17 cellular contexts compared by ENCODE assay signal in the genomic region with DNA sequence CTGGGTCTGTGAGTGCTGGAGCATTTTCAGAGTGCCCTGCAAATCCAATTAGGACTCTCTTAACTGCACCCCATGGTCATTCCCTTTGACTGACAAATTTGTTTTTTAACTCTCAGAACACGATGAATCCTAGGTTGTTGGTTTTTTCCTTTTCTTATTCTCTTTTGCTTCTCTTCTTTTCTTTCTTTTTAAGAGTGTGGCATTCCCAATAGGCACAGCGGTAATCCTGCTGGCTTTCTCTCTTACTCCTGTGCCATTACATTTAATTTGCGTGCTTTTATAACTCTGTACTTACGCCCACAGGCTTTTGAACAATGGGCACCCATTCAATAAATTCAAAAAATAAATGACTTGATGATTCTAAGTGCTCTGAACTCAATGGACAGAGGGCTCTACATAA.
DNase-seq lines count a peak whose midpoint lies in the region; ATAC-seq and TF ChIP-seq lines count a peak whose summit lies in the region.
"Had no signal": no experiment of that assay in that cellular context is flagged by ENCODE, and none has a peak within 500 bp of the region (broad histone marks: within the 10 kb centered on the region; RNA-seq: fewer than 3 reads in every experiment).

No MANE protein-coding gene starts in this region.

- CTCF ChIA-PET in SK-N-SH (lab: Yijun Ruan, JAX), result interaction anchor here (0.9 kb wide), 2 partner anchors 69 to 363 kb away, joined by 3 read pairs; no protein-coding TSS in a partner anchor

- WGBS in SK-N-SH (ENCODE audit: low lambda C conversion rate), result 77% methylated on average over 4 of the region's 4 CpGs
- no CpG with 5 or more reads among the region's 4 CpGs for WGBS in neuronal stem cell (ENCODE audit: extremely low coverage in 2 of 2, insufficient read length in 2 of 2, insufficient replicate concordance in 1 of 2), 2 donors

- H3K18ac ChIP-seq in neuronal stem cell (ENCODE audit: low read length), result no peak overlapping the region

- no peak overlapping the region for H3K4ac ChIP-seq in neuronal stem cell (ENCODE audit: low read length)

- no peaks in the 10 kb centered on the region for H3K9me2 ChIP-seq in SK-N-SH

- H3K4me3 ChIP-seq in SK-N-SH (ENCODE audit: low read depth in 2 of 2, low read length in 1 of 2), result no peak overlapping the region
- H3K4me3 ChIP-seq in neuronal stem cell (ENCODE audit: low read length in 2 of 2), result no peak overlapping the region
- H3K4me3 ChIP-seq: A549, GM12878, SJCRH30 had no signal

- no peak for TF ChIP-seq CTCF in SK-N-SH (IDR thresholded peaks at IDR 0.05)

- in situ Hi-C loops in SK-MEL-5 (cut with HindIII; ENCODE audit: low pct_unique_long_range_greater_than_20kb, low sequenced_read_pairs), result no loop called here

- no peak for TF ChIP-seq RAD21 in SK-N-SH (IDR thresholded peaks at IDR 0.05; ENCODE audit: low read length)

- no peak overlapping the region for H2BK15ac ChIP-seq in neuronal stem cell (ENCODE audit: low read length)

- H3K9me3 Mint-ChIP-seq in stimulated activated memory B cell treated with anti-CD40 and anti-IgM and Interleukin-4, amounts not matched to agents 10 μg/mL and 1 μg/mL and 100 μg/mL, for 72 hours, result no peaks in the 10 kb centered on the region
- H3K9me3 Mint-ChIP-seq: T-helper 2 cell treated with Interferon-gamma antibody and Interleukin-4, amounts not matched to agents 5 μg/mL and 100 μg/mL, for 36 hours had no signal

- peaks cover 11% of the 10 kb centered on the region for H3K36me3 Mint-ChIP-seq in stimulated activated memory B cell treated with anti-CD40 and anti-IgM and Interleukin-4, amounts not matched to agents 10 μg/mL and 1 μg/mL and 100 μg/mL, for 72 hours

- H3K27ac Mint-ChIP-seq in stimulated activated memory B cell treated with anti-CD40 and anti-IgM and Interleukin-4, amounts not matched to agents 10 μg/mL and 1 μg/mL and 100 μg/mL, for 72 hours, result no peak overlapping the region
- H3K27ac Mint-ChIP-seq: T-helper 2 cell treated with Interferon-gamma antibody and Interleukin-4, amounts not matched to agents 5 μg/mL and 100 μg/mL, for 36 hours had no signal

- H3K9me3 ChIP-seq in SK-N-SH, result no peaks in the 10 kb centered on the region
- H3K9me3 ChIP-seq in neuronal stem cell (replicated peaks in 1 of 2; ENCODE audit: control insufficient read depth in 2 of 2, insufficient read depth in 1 of 2, low read depth in 1 of 2, low read length in 2 of 2), result no peaks in the 10 kb centered on the region
- H3K9me3 ChIP-seq: A549, SJCRH30 had no signal

- TF ChIP-seq EP300 in SK-N-SH (IDR thresholded peaks at IDR 0.05; ENCODE audit: borderline replicate concordance in 1 of 2, low read depth in 1 of 2, low read length in 1 of 2), result no peak

- peaks cover 0 to 6% of the 10 kb centered on the region in 2 experiments; a peak in 2 of 4 replicates for H3K4me1 ChIP-seq in SK-N-SH (ENCODE audit: control insufficient read depth in 1 of 2, insufficient read depth in 2 of 2, low read depth in 1 of 2, low read length in 1 of 2)
- peaks cover 6 to 25% of the 10 kb centered on the region in 2 donors for H3K4me1 ChIP-seq in neuronal stem cell (ENCODE audit: control insufficient read depth in 2 of 2, insufficient read depth in 1 of 2, low read depth in 1 of 2, low read length in 2 of 2)
- H3K4me1 ChIP-seq: SJCRH30 had no signal

- H3K9ac ChIP-seq in SK-N-SH (no peak overlapping the region), neuronal stem cell (ENCODE audit: low read depth, low read length, poor library complexity) (no peak overlapping the region)

- no peaks in the 10 kb centered on the region for H3K27me3 Mint-ChIP-seq in stimulated activated memory B cell treated with anti-CD40 and anti-IgM and Interleukin-4, amounts not matched to agents 10 μg/mL and 1 μg/mL and 100 μg/mL, for 72 hours

- H3K4me2 ChIP-seq in SK-N-SH (no peak overlapping the region), neuronal stem cell (ENCODE audit: insufficient read depth, low read length, poor library complexity, severe bottlenecking) (no peak overlapping the region)
- H3K4me2 ChIP-seq: A549 had no signal

- H2AFZ ChIP-seq in SK-N-SH (ENCODE audit: low read depth) (no peak overlapping the region), neuronal stem cell (ENCODE audit: low read length) (no peak overlapping the region)

- DNase-seq in SK-N-SH (peak; percentile 31), NCI-H2081 treated with DMSO at 0.1 percent for 48 hours (lab: John Stamatoyannopoulos, UW) (peak; percentile 18), SK-MEL-5 (ENCODE audit: low read depth, low spot score) (peak; percentile 14), neuronal stem cell (ENCODE audit: low spot score) (no peak), occipital lobe (lab: John Stamatoyannopoulos, UW) (no peak)
- DNase-seq: C1 segment of cervical spinal cord, DND-41, NCI-H1436 treated with DMSO at 0.1 percent for 48 hours, NCI-H524, RPMI8226, SJCRH30 had no signal

- H4K20me1 ChIP-seq in SK-N-SH (ENCODE audit: insufficient read depth), result no peaks in the 10 kb centered on the region

- H3K79me2 ChIP-seq in SK-N-SH (ENCODE audit: insufficient read depth), result no peaks in the 10 kb centered on the region

- no peak overlapping the region for H2BK120ac ChIP-seq in neuronal stem cell (ENCODE audit: low read depth, low read length)

- H3K36me3 ChIP-seq in SK-N-SH (replicated peaks in 1 of 2; ENCODE audit: control insufficient read depth in 1 of 2, insufficient read depth in 2 of 2, low read length in 1 of 2) (no peaks in the 10 kb centered on the region), neuronal stem cell (replicated peaks in 1 of 2; ENCODE audit: control insufficient read depth in 2 of 2, insufficient read depth in 2 of 2, low read length in 2 of 2) (no peaks in the 10 kb centered on the region)
- H3K36me3 ChIP-seq: SJCRH30 had no signal

- no peak overlapping the region for H2AK5ac ChIP-seq in neuronal stem cell (ENCODE audit: low read depth, low read length)

- no peaks in the 10 kb centered on the region for H3K79me1 ChIP-seq in neuronal stem cell (ENCODE audit: low read depth, low read length)

- H4K91ac ChIP-seq in neuronal stem cell (ENCODE audit: low read depth, low read length, poor library complexity), result no peak overlapping the region

- no peak overlapping the region for H4K8ac ChIP-seq in neuronal stem cell (ENCODE audit: low read depth, low read length)

- H3K4me1 Mint-ChIP-seq in stimulated activated memory B cell treated with anti-CD40 and anti-IgM and Interleukin-4, amounts not matched to agents 10 μg/mL and 1 μg/mL and 100 μg/mL, for 72 hours, result no peaks in the 10 kb centered on the region

- H3K4me3 Mint-ChIP-seq in stimulated activated memory B cell treated with anti-CD40 and anti-IgM and Interleukin-4, amounts not matched to agents 10 μg/mL and 1 μg/mL and 100 μg/mL, for 72 hours, result no peak overlapping the region
- H3K4me3 Mint-ChIP-seq: T-helper 2 cell treated with Interferon-gamma antibody and Interleukin-4, amounts not matched to agents 5 μg/mL and 100 μg/mL, for 36 hours had no signal

- no peak overlapping the region for H2BK5ac ChIP-seq in neuronal stem cell (ENCODE audit: low read length)

- H3K27ac ChIP-seq in SK-N-SH (ENCODE audit: low read depth in 2 of 2, low read length in 1 of 2) (peak overlapping the region in 1 of 2 experiments; percentile 73; a peak in 1 of 4 replicates), neuronal stem cell (replicated peaks; ENCODE audit: low read length) (peak overlapping the region; percentile 66)
- H3K27ac ChIP-seq: A549, SJCRH30 had no signal

- peaks cover 3% of the 10 kb centered on the region for H3F3A ChIP-seq in SK-N-SH (replicated peaks; ENCODE audit: insufficient read depth)

- ATAC-seq in SK-N-SH treated with all-trans-retinoic acid at 6 μM for 48 hours, result no peak
- no peak for ATAC-seq in GM21786 (IDR thresholded peaks at IDR 0.05; ENCODE audit: unreplicated experiment)
- ATAC-seq in stimulated activated memory B cell treated with anti-CD40 and anti-IgM and Interleukin-4, amounts not matched to agents 10 μg/mL and 1 μg/mL and 100 μg/mL, for 72 hours, result no peak
- ATAC-seq: A549, GM12878 had no signal

- H3K27me3 ChIP-seq in SK-N-SH (ENCODE audit: insufficient read depth) (no peaks in the 10 kb centered on the region), neuronal stem cell (ENCODE audit: control insufficient read depth in 3 of 3, insufficient read depth in 3 of 3, low read depth in 1 of 3, low read length in 3 of 3) (no peaks in the 10 kb centered on the region)
- H3K27me3 ChIP-seq: SJCRH30 had no signal

- H3K23ac ChIP-seq in neuronal stem cell (ENCODE audit: low read depth, low read length, poor library complexity), result no peak overlapping the region

- POLR2A ChIA-PET in SK-N-SH (lab: Yijun Ruan, JAX), result no interaction called here

- no peak overlapping the region for H2BK12ac ChIP-seq in neuronal stem cell (ENCODE audit: low read length)

- no peak overlapping the region for H3K14ac ChIP-seq in neuronal stem cell (ENCODE audit: low read length)

TF ChIP-seq in SK-N-SH, 30 proteins besides CTCF, POLR2A, EP300 and RAD21:
- TF ChIP-seq GABPA (IDR thresholded peaks at IDR 0.05; ENCODE audit: low read depth) (no peak), GATA2 (CRISPR knock-in tag; IDR thresholded peaks at IDR 0.05) (peak; percentile 16; the same call in 1 of the 2 replicates), RFX5 (IDR thresholded peaks at IDR 0.05; ENCODE audit: low read length) (no peak), MXI1 (IDR thresholded peaks at IDR 0.05; ENCODE audit: low read depth, low read length) (no peak), YY1 (IDR thresholded peaks at IDR 0.05; ENCODE audit: low read depth) (no peak)

TF ChIP-seq in SK-N-SH treated with all-trans-retinoic acid at 6 μM for 48 hours, 23 proteins besides CTCF, POLR2A, EP300 and RAD21 (continues in another document):
- TF ChIP-seq OSR1 (CRISPR knock-in tag; IDR thresholded peaks at IDR 0.05) (no peak), ZFP30 (CRISPR knock-in tag; IDR thresholded peaks at IDR 0.05) (no peak), ISL1 (CRISPR knock-in tag; IDR thresholded peaks at IDR 0.05) (no peak), ARNTL (CRISPR knock-in tag; IDR thresholded peaks at IDR 0.05; ENCODE audit: borderline replicate concordance, low read depth) (no peak)
- TF ChIP-seq, protein P1, sequence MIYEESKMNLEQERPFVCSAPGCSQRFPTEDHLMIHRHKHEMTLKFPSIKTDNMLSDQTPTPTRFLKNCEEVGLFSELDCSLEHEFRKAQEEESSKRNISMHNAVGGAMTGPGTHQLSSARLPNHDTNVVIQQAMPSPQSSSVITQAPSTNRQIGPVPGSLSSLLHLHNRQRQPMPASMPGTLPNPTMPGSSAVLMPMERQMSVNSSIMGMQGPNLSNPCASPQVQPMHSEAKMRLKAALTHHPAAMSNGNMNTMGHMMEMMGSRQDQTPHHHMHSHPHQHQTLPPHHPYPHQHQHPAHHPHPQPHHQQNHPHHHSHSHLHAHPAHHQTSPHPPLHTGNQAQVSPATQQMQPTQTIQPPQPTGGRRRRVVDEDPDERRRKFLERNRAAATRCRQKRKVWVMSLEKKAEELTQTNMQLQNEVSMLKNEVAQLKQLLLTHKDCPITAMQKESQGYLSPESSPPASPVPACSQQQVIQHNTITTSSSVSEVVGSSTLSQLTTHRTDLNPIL (CRISPR knock-in tag; IDR thresholded peaks at IDR 0.05; ENCODE audit: low read depth), result no peak

Comparison
In these comparisons a context has a peak if more than half of its experiments do, and no peak if none do; other contexts are left out.
1. DNase-seq: peak in SK-N-SH (single experiment), NCI-H2081 treated with DMSO at 0.1 percent for 48 hours (single experiment) and SK-MEL-5 (single experiment); none in neuronal stem cell (single experiment) and occipital lobe (single experiment).